Comparison of ENCODE assay signal across 12 cellular contexts in the genomic region with DNA sequence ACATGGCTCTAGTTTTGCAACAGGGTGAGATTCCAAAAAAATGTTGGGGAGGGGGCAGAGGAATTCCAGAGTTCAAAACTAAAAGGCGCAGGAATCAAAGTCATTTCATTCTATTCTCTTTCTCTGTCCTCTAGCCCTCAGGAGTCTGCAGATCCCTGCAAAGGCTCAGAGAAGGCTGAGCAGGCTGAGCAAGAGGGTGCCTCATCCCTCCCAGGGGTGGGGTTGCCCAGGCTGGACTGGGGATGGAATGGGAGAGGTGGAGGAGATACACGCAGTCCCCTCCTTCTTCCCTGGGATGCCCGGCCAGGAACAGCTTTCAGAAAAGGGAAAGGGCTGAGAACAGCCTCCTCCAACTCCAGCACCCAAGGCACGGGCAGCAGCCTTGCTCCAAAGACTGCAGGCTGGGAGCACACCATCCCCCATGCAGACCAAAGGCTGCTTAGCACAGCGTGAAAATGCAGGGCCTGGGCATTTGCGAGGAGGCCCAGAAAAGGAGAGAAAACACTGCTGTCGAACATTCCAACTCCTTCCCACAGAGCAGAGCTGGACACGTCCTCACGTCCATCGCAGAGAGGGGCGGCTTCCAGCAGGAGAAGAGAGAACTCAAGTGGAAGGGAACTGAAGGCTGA. TPM values are rescaled to one million over a fixed set of nuclear protein-coding genes. Genes with fewer than 3 reads are reported as not detected.
A peak's percentile ranks its signal among the peaks of the same experiment; 100 is the strongest.
DNase-seq lines count a peak whose midpoint lies in the region; ATAC-seq lines count a peak whose summit lies in the region.
"Had no signal": no experiment of that assay in that cellular context is flagged by ENCODE, and none has a peak within 500 bp of the region (broad histone marks: within the 10 kb centered on the region; RNA-seq: fewer than 3 reads in every experiment).

No MANE protein-coding gene starts in this region.

- ATAC-seq in HG03439 (IDR thresholded peaks at IDR 0.05; ENCODE audit: unreplicated experiment), result no peak
- ATAC-seq in stimulated activated effector memory CD8-positive, alpha-beta T cell treated with anti-CD3 and anti-CD28 coated beads, Interleukin-12 subunit alpha, Interleukin-12 subunit beta, amount 100 ng/mL, for 72 hours, result no peak
- no peak for ATAC-seq in GM19023 (IDR thresholded peaks at IDR 0.05; ENCODE audit: unreplicated experiment)
- no peak for ATAC-seq in HG03342 (IDR thresholded peaks at IDR 0.05; ENCODE audit: unreplicated experiment)
- ATAC-seq: activated CD8-positive, alpha-beta T cell treated with anti-CD3 and anti-CD28 coated beads, Interleukin-2, amount 10 ng/mL, durations not matched to agents 7 days and 5 days had no signal

- H3K4me3 ChIP-seq in HUES6 (ENCODE audit: low read depth, low read length) (peak overlapping the region; percentile 14; the same call in 1 of the 2 replicates), ectodermal cell (ENCODE audit: insufficient read depth, low read depth, low read length) (no peak overlapping the region)
- H3K4me3 ChIP-seq: adrenal gland, SJCRH30 had no signal

- no peaks in the 10 kb centered on the region for H3K36me3 ChIP-seq in HUES6 (ENCODE audit: control insufficient read depth, insufficient read depth, low read length)
- no peaks in the 10 kb centered on the region for H3K36me3 ChIP-seq in ectodermal cell (ENCODE audit: control insufficient read depth, insufficient read depth, low read length)
- H3K36me3 ChIP-seq: adrenal gland had no signal

- 18 to 27% methylated on average over 11 of the region's 11 CpGs for WGBS in ectodermal cell, 2 experiments

- H3K4me3 Mint-ChIP-seq in stimulated activated effector memory CD8-positive, alpha-beta T cell treated with anti-CD3 and anti-CD28 coated beads, Interleukin-12 subunit alpha, Interleukin-12 subunit beta, amount 100 ng/mL, for 72 hours, result no peak overlapping the region
- H3K4me3 Mint-ChIP-seq: activated CD8-positive, alpha-beta T cell treated with anti-CD3 and anti-CD28 coated beads, Interleukin-2, amount 10 ng/mL, durations not matched to agents 7 days and 5 days; IgD-negative memory B cell had no signal

- H3K4me1 Mint-ChIP-seq in stimulated activated effector memory CD8-positive, alpha-beta T cell treated with anti-CD3 and anti-CD28 coated beads, Interleukin-12 subunit alpha, Interleukin-12 subunit beta, amount 100 ng/mL, for 72 hours, result peaks cover 7% of the 10 kb centered on the region
- H3K4me1 Mint-ChIP-seq: IgD-negative memory B cell had no signal

- H3K9me3 Mint-ChIP-seq in stimulated activated effector memory CD8-positive, alpha-beta T cell treated with anti-CD3 and anti-CD28 coated beads, Interleukin-12 subunit alpha, Interleukin-12 subunit beta, amount 100 ng/mL, for 72 hours, result no peaks in the 10 kb centered on the region
- H3K9me3 Mint-ChIP-seq: IgD-negative memory B cell had no signal

- H3K27ac ChIP-seq in HUES6 (ENCODE audit: low read depth, low read length) (no peak overlapping the region), ectodermal cell (ENCODE audit: insufficient read depth, low read depth, low read length, poor library complexity, severe bottlenecking) (peak overlapping the region; percentile 47)

- peaks cover 61% of the 10 kb centered on the region for H3K4me1 ChIP-seq in HUES6 (ENCODE audit: control insufficient read depth, insufficient read depth, low read length)
- peaks cover 29% of the 10 kb centered on the region for H3K4me1 ChIP-seq in ectodermal cell (ENCODE audit: control insufficient read depth, insufficient read depth, low read length)
- H3K4me1 ChIP-seq: adrenal gland had no signal

- H3K27me3 ChIP-seq in HUES6 (ENCODE audit: control insufficient read depth, insufficient read depth, low read length) (no peaks in the 10 kb centered on the region), ectodermal cell (ENCODE audit: control insufficient read depth, insufficient read depth, low read length, poor library complexity, severe bottlenecking) (no peaks in the 10 kb centered on the region)
- H3K27me3 ChIP-seq: adrenal gland, SJCRH30 had no signal

- no peak overlapping the region for H3K27ac Mint-ChIP-seq in stimulated activated effector memory CD8-positive, alpha-beta T cell treated with anti-CD3 and anti-CD28 coated beads, Interleukin-12 subunit alpha, Interleukin-12 subunit beta, amount 100 ng/mL, for 72 hours
- H3K27ac Mint-ChIP-seq: activated CD8-positive, alpha-beta T cell treated with anti-CD3 and anti-CD28 coated beads, Interleukin-2, amount 10 ng/mL, durations not matched to agents 7 days and 5 days; IgD-negative memory B cell had no signal

- no peaks in the 10 kb centered on the region for H3K36me3 Mint-ChIP-seq in stimulated activated effector memory CD8-positive, alpha-beta T cell treated with anti-CD3 and anti-CD28 coated beads, Interleukin-12 subunit alpha, Interleukin-12 subunit beta, amount 100 ng/mL, for 72 hours

- H3K9ac ChIP-seq in HUES6 (ENCODE audit: low read length), result peak overlapping the region; percentile 43

- no peaks in the 10 kb centered on the region for H3K9me3 ChIP-seq in HUES6 (ENCODE audit: control insufficient read depth, insufficient read depth, low read depth, low read length)
- H3K9me3 ChIP-seq in ectodermal cell (ENCODE audit: control insufficient read depth, low read length), result no peaks in the 10 kb centered on the region
- H3K9me3 ChIP-seq: adrenal gland, SJCRH30 had no signal

- DNase-seq in left kidney (ENCODE audit: low read depth, low spot score) (peak; percentile 90), stromal cell of bone marrow (ENCODE audit: low read depth) (peak; percentile 5)
- DNase-seq in stimulated activated effector memory CD8-positive, alpha-beta T cell treated with anti-CD3 and anti-CD28 coated beads, Interleukin-12 subunit alpha, Interleukin-12 subunit beta, amount 100 ng/mL, for 72 hours (ENCODE audit: low spot score in 2 of 2), result no peak
- DNase-seq: activated CD8-positive, alpha-beta T cell treated with anti-CD3 and anti-CD28 coated beads, Interleukin-2, amount 10 ng/mL, durations not matched to agents 7 days and 5 days; adrenal gland; SJCRH30 had no signal

RNA-seq across cellular contexts. Expression of a gene that starts 51.8 kb away (rescaled TPM):
- 41.5 TPM for polyA plus RNA-seq in ectodermal cell (2013, experiment 1 of 4)
- 40.8 TPM for polyA plus RNA-seq in ectodermal cell (2013, experiment 2 of 4)
- 31.0 TPM for polyA plus RNA-seq in ectodermal cell (2013, experiment 3 of 4)
- 31.6 TPM for polyA plus RNA-seq in ectodermal cell (2013, experiment 4 of 4)
- polyA plus RNA-seq: IgD-negative memory B cell had no signal

Comparison
In these comparisons a context has a peak if more than half of its experiments do, and no peak if none do; other contexts are left out.
1. DNase-seq: peak in left kidney (single experiment) and stromal cell of bone marrow (single experiment); none in stimulated activated effector memory CD8-positive, alpha-beta T cell treated with anti-CD3 and anti-CD28 coated beads, Interleukin-12 subunit alpha, Interleukin-12 subunit beta, amount 100 ng/mL, for 72 hours (0 of 2).